1 cellular context compared by ENCODE assay signal in the genomic region with DNA sequence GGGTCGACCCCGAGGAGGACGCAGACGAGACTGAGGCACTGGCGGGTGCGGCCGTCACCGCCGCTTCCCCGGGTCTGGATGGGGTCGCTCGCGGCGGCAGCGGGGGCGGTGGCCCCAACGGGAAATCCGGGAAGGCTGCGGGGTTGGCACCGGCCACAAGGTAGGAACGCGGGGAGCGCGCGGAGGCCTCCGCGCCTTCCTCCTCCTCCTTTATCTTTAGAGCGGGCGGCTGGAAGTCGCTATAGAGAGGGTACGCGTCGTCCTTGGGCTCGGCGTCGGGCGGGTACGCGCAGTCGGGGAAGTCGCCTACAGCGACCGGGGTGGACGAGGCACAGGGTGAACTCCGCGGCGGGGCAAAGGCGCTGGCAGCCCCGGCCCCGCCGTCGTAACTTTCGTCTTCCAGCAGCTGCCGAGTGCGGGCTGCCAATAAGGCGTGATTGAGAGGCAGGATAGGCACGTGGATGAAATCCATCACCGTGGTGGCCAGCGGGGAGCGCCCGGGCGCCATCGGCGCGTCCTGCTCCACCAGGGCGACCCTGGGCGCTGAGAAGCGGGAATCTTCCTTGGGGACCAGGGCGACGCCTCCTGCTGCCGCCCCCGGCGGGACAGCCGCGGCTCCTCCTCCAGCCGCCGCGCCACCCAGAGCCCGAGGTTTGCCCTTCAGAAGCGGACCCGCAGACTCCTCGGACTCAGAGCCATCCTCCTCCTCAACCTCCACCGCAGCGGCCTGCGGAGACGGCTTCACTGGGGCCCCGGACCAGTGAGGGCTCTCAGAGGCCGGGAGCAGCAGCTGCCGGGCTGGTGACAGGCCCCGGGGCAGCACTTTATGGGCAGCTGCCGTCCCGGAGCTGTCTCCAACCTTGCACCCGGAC.
TF ChIP-seq lines count a peak whose summit lies in the region.

No MANE protein-coding gene starts in this region.

TF ChIP-seq in WTC11, 78 proteins besides CTCF, POLR2A, EP300 and RAD21 (continued from another document):
- TF ChIP-seq AFF4 (CRISPR knock-in tag; IDR thresholded peaks at IDR 0.05; ENCODE audit: borderline replicate concordance) = no peak
- TF ChIP-seq, protein P1, sequence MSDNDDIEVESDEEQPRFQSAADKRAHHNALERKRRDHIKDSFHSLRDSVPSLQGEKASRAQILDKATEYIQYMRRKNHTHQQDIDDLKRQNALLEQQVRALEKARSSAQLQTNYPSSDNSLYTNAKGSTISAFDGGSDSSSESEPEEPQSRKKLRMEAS (CRISPR knock-in tag; IDR thresholded peaks at IDR 0.05) = peak; percentile 72; the same call in 1 of the 2 replicates
